26 cellular contexts compared by ENCODE assay signal in genomic region chr17:29043539-29044165, GRCh38. TPM values are rescaled to one million over a fixed set of nuclear protein-coding genes. Genes with fewer than 3 reads are reported as not detected.
A peak's percentile ranks its signal among the peaks of the same experiment; 100 is the strongest.
DNase-seq lines count a peak whose midpoint lies in the region; ATAC-seq and TF ChIP-seq lines count a peak whose summit lies in the region.
"Had no signal": no experiment of that assay in that cellular context is flagged by ENCODE, and none has a peak within 500 bp of the region (broad histone marks: within the 10 kb centered on the region; RNA-seq: fewer than 3 reads in every experiment).

No MANE protein-coding gene starts in this region.

- no peak for ATAC-seq in Right ventricle myocardium inferior
- ATAC-seq: naive thymus-derived CD8-positive, alpha-beta T cell had no signal

- no peaks in the 10 kb centered on the region for H3K9me2 ChIP-seq in OCI-LY7 (ENCODE audit: insufficient read depth, low read length)

- no peak overlapping the region for H2AFZ ChIP-seq in OCI-LY7 (ENCODE audit: low read length)

- H3K36me3 ChIP-seq in HUES48 (ENCODE audit: control insufficient read depth, insufficient read depth, low read length): peaks cover 6% of the 10 kb centered on the region; the same call in 1 of the 2 replicates
- peaks cover 7% of the 10 kb centered on the region for H3K36me3 ChIP-seq in muscle layer of colon (ENCODE audit: insufficient read depth, low read length)
- H3K36me3 ChIP-seq in OCI-LY7 (ENCODE audit: insufficient read depth, low read length): no peaks in the 10 kb centered on the region
- no peaks in the 10 kb centered on the region for H3K36me3 ChIP-seq in tibial artery
- H3K36me3 ChIP-seq: cardiac muscle cell, lower lobe of right lung, SJSA1 had no signal

- H3K4me1 ChIP-seq in HUES48 (ENCODE audit: control insufficient read depth, insufficient read depth, low read length): peaks cover 45% of the 10 kb centered on the region
- no peaks in the 10 kb centered on the region for H3K4me1 ChIP-seq in muscle layer of colon (ENCODE audit: insufficient read depth, low read length)
- peaks cover 22% of the 10 kb centered on the region for H3K4me1 ChIP-seq in OCI-LY7 (ENCODE audit: insufficient read depth, low read length, poor library complexity, severe bottlenecking)
- peaks cover 0 to 6% (median 2%) of the 10 kb centered on the region in 4 donors for H3K4me1 ChIP-seq in tibial artery

- H4K20me1 ChIP-seq in OCI-LY7 (ENCODE audit: insufficient read depth, low read length): no peaks in the 10 kb centered on the region

- DNase-seq in CD1c-positive myeloid dendritic cell (ENCODE audit: extremely low spot score): peak; percentile 54
- no peak for DNase-seq in Right ventricle myocardium inferior (ENCODE audit: missing footprints)
- no peak for DNase-seq in OCI-LY7 (ENCODE audit: low spot score)
- no peak for DNase-seq in amniotic stem cell (lab: John Stamatoyannopoulos, UW)
- DNase-seq in tibial artery: no peak
- DNase-seq: Caco-2; effector memory CD8-positive, alpha-beta T cell; glutamatergic neuron; naive thymus-derived CD8-positive, alpha-beta T cell; NCI-H1694; NCI-H446 treated with DMSO at 0.1 percent for 48 hours; OCI-M1; stimulated activated CD4-positive, alpha-beta T cell treated with anti-CD3 and anti-CD28 coated beads, Interleukin-4, amount 100 ng/mL, for 1 hour had no signal

- intact Hi-C loops in Right ventricle myocardium inferior (cut with DNase I): no loop called here
- intact Hi-C loops in OCI-LY7 (cut with micrococcal nuclease; ENCODE audit: unreplicated experiment): no loop called here
- intact Hi-C loops in tibial artery (cut with DNase I; ENCODE audit: low total_unique reads): no loop called here

- H3K4me3 ChIP-seq in HUES48 (ENCODE audit: low read depth, low read length): peak overlapping the region; percentile 16; the same call in 1 of the 2 replicates
- no peak overlapping the region for H3K4me3 ChIP-seq in muscle layer of colon (ENCODE audit: low read depth in 1 of 2, low read length in 2 of 2)
- no peak overlapping the region for H3K4me3 ChIP-seq in OCI-LY7 (ENCODE audit: low read depth, low read length, poor library complexity, severe bottlenecking)
- H3K4me3 ChIP-seq in tibial artery: no peak overlapping the region
- H3K4me3 ChIP-seq: cardiac muscle cell, SJSA1 had no signal

- peak overlapping the region; percentile 62; the same call in 1 of the 2 replicates for H3K9ac ChIP-seq in HUES48 (ENCODE audit: low read depth, low read length)
- H3K9ac ChIP-seq in muscle layer of colon (ENCODE audit: low read length): no peak overlapping the region

- H3K4me2 ChIP-seq in OCI-LY7 (ENCODE audit: low read length): no peak overlapping the region

- H3K27ac ChIP-seq in HUES48 (ENCODE audit: low read depth, low read length) (peak overlapping the region; percentile 94), cingulate gyrus (ENCODE audit: low read depth, low read length) (peak overlapping the region; percentile 34), muscle layer of colon (ENCODE audit: low read depth, low read length) (peak overlapping the region; percentile 16), OCI-LY7 (ENCODE audit: low read depth, low read length, poor library complexity, severe bottlenecking) (no peak overlapping the region), tibial artery (no peak overlapping the region)
- H3K27ac ChIP-seq: cardiac muscle cell, SJSA1 had no signal

- POLR2A ChIA-PET in OCI-LY7 (lab: Charles Lee): interaction anchor here (0.6 to 0.7 kb wide), 2 partner anchors 9 to 29 kb away, joined by 3 read pairs; no protein-coding TSS in a partner anchor

- TF ChIP-seq CTCF in OCI-LY7 (conservative IDR thresholded peaks at IDR 0.05; ENCODE audit: low read length) (no peak), tibial artery (IDR thresholded peaks at IDR 0.05) (no peak)

- no peaks in the 10 kb centered on the region for H3K9me3 ChIP-seq in HUES48 (ENCODE audit: control insufficient read depth, insufficient read depth, low read length)
- no peaks in the 10 kb centered on the region for H3K9me3 ChIP-seq in muscle layer of colon (ENCODE audit: low read length)
- H3K9me3 ChIP-seq in OCI-LY7 (ENCODE audit: low read length): no peaks in the 10 kb centered on the region
- no peaks in the 10 kb centered on the region for H3K9me3 ChIP-seq in tibial artery
- H3K9me3 ChIP-seq: Caco-2, lower lobe of right lung, SJSA1 had no signal

- H3K79me2 ChIP-seq in OCI-LY7 (ENCODE audit: insufficient read depth, low read depth, low read length): no peaks in the 10 kb centered on the region

- H3K27me3 ChIP-seq in HUES48 (ENCODE audit: control insufficient read depth, insufficient read depth, low read length) (no peaks in the 10 kb centered on the region), muscle layer of colon (ENCODE audit: control insufficient read depth in 1 of 2, insufficient read depth in 2 of 2, low read length in 2 of 2) (no peaks in the 10 kb centered on the region), tibial artery (peaks cover 0 to 2% of the 10 kb centered on the region in 2 donors)
- H3K27me3 ChIP-seq: cardiac muscle cell had no signal

- no TSS peak for BruUV-seq in OCI-LY7 (replicated peaks; lab: Mats Ljungman, UMichigan)

- CTCF ChIA-PET in OCI-LY7 (lab: Charles Lee; ENCODE audit: unreplicated experiment): no interaction called here

RNA-seq across cellular contexts. Expression of gene PIPOX, which starts 0.7 kb away (rescaled TPM):
- 1.1 TPM for total RNA-seq in Right ventricle myocardium inferior
- total RNA-seq in OCI-LY7 (2014; rRNA removed; shearing (Covaris generic)): 1.3 and 3.8 TPM in 2 replicates
- total RNA-seq in OCI-LY7 (2022): 4.0 and 4.1 TPM in 2 replicates
- total RNA-seq: G401 had no signal

RNA-seq across cellular contexts. Expression of gene SEZ6, which starts 37.8 kb away (rescaled TPM):
- total RNA-seq in Right ventricle myocardium inferior (not detected), OCI-LY7 (2022) (0.53 TPM in 1 of 2 replicates, not detected in the other)
- total RNA-seq in OCI-LY7 (2014; rRNA removed; shearing (Covaris generic)): not detected in 2 replicates
- total RNA-seq: activated CD8-positive, alpha-beta memory T cell treated with anti-CD3 and anti-CD28 coated beads for 36 hours; Caco-2; fibroblast of lung; G401; HT1080; lower lobe of right lung; naive thymus-derived CD8-positive, alpha-beta T cell; posterior vena cava; SJSA1; skeletal muscle tissue; subcutaneous adipose tissue had no signal

Comparison
In these comparisons a context has a peak if more than half of its experiments do, and no peak if none do; other contexts are left out.
1. H3K27ac ChIP-seq: peak in HUES48 (single experiment), cingulate gyrus (single experiment) and muscle layer of colon (single experiment); none in OCI-LY7 (single experiment) and tibial artery (0 of 2).